Comparison of ENCODE assay signal across 9 cellular contexts in genomic region chr4:681736-682451, GRCh38. TPM values are rescaled to one million over a fixed set of nuclear protein-coding genes. Genes with fewer than 3 reads are reported as not detected.
DNase-seq lines count a peak whose midpoint lies in the region; ATAC-seq and TF ChIP-seq lines count a peak whose summit lies in the region.
"Had no signal": no experiment of that assay in that cellular context is flagged by ENCODE, and none has a peak within 500 bp of the region (broad histone marks: within the 10 kb centered on the region; RNA-seq: fewer than 3 reads in every experiment).

No MANE protein-coding gene starts in this region.

- DNase-seq in BJ (ENCODE audit: low read depth) (no peak), GM20000 (ENCODE audit: low spot score) (peak; percentile 87), T-helper 17 cell (peak in 2 of 3 donors; percentile 56 to 74), left lung (peak in 1 of 2 donors; percentile 88), NCI-H446 treated with DMSO at 0.1 percent for 48 hours (lab: John Stamatoyannopoulos, UW) (no peak), NOMO-1 (lab: John Stamatoyannopoulos, UW; ENCODE audit: unreplicated experiment in 2 of 2) (no peak)

- CTCF ChIA-PET in BJ (lab: Yijun Ruan, JAX), result no interaction called here

- peak overlapping the region; percentile 13; the same call in 1 of the 2 replicates for H3K4me3 ChIP-seq in BJ (ENCODE audit: low read depth, low read length)
- no peak overlapping the region for H3K4me3 ChIP-seq in left lung

- H3K27ac Mint-ChIP-seq in T-helper 17 cell, result no peak overlapping the region

- no peaks in the 10 kb centered on the region for H3K36me3 Mint-ChIP-seq in T-helper 17 cell (ENCODE audit: low read depth)

- peak overlapping the region; percentile 55 for H3K4me3 Mint-ChIP-seq in T-helper 17 cell

- H3K27ac ChIP-seq in left lung, result no peak overlapping the region

- peaks cover 7% of the 10 kb centered on the region for H3K4me1 Mint-ChIP-seq in T-helper 17 cell

- H3K27me3 Mint-ChIP-seq in T-helper 17 cell, result peaks cover 7% of the 10 kb centered on the region

- H3K4me1 ChIP-seq in left lung, result peaks cover 10 to 28% of the 10 kb centered on the region in 2 donors

- TF ChIP-seq CTCF in BJ (IDR thresholded peaks at IDR 0.05; ENCODE audit: insufficient read depth, low read depth, low read length), result no peak
- no peak for TF ChIP-seq CTCF in GM20000 (IDR thresholded peaks at IDR 0.05; ENCODE audit: extremely low read depth, missing control alignments)
- no peak for TF ChIP-seq CTCF in left lung (IDR thresholded peaks at IDR 0.05)

- H3K27me3 ChIP-seq in BJ (ENCODE audit: control insufficient read depth, insufficient read depth, low read length) (no peaks in the 10 kb centered on the region), left lung (no peaks in the 10 kb centered on the region)

- intact Hi-C loops in left lung (cut with DNase I), result no loop called here

- peak; percentile 24 for ATAC-seq in T-helper 17 cell
- ATAC-seq in left lung, result peak; percentile 4
- no peak for ATAC-seq in HG02852 (IDR thresholded peaks at IDR 0.05; ENCODE audit: unreplicated experiment)
- no peak for ATAC-seq in HG03469 (IDR thresholded peaks at IDR 0.05; ENCODE audit: unreplicated experiment)

- no peaks in the 10 kb centered on the region for H3K9me3 ChIP-seq in T-helper 17 cell (ENCODE audit: control insufficient read depth, low read length, poor library complexity, severe bottlenecking)
- no peaks in the 10 kb centered on the region for H3K9me3 ChIP-seq in left lung

- POLR2A ChIA-PET in BJ (lab: Charles Lee), result no interaction called here

- H3K36me3 ChIP-seq in BJ (ENCODE audit: control insufficient read depth, insufficient read depth, low read length) (no peaks in the 10 kb centered on the region), left lung (peaks cover 0 to 5% of the 10 kb centered on the region in 2 donors)

RNA-seq across cellular contexts. Expression of gene SLC49A3, which starts 7.1 kb away (rescaled TPM):
- polyA plus RNA-seq in BJ (2011; rRNA removed), result 1.6 and 2.8 TPM in 2 replicates
- polyA minus RNA-seq in BJ (2011; rRNA and poly(A)+ RNA removed), result 2.0 and 2.3 TPM in 2 replicates
- total RNA-seq in T-helper 17 cell (1 to 10 TPM; 1.1 to 2.7 TPM), left lung (10 to 100 TPM; 23.2 to 27.5 TPM)
- total RNA-seq: myocyte had no signal

RNA-seq across cellular contexts. Expression of gene MYL5, which starts 7.6 kb away (rescaled TPM):
- polyA plus RNA-seq in BJ (2011; rRNA removed), result 21.6 and 24.4 TPM in 2 replicates
- 6.1 and 9.6 TPM in 2 replicates for polyA minus RNA-seq in BJ (2011; rRNA and poly(A)+ RNA removed)
- total RNA-seq in T-helper 17 cell (10 to 100 TPM; 20.3 to 22.9 TPM), left lung (10 to 100 TPM in 1 of 2 donors, 1 to 10 TPM in 1; 7.8 to 11.3 TPM)

RNA-seq across cellular contexts. Expression of gene ATP5ME, which starts 7.8 kb away (rescaled TPM):
- polyA plus RNA-seq in BJ (2011; rRNA removed), result 275 and 330 TPM in 2 replicates
- 38.7 and 68.8 TPM in 2 replicates for polyA minus RNA-seq in BJ (2011; rRNA and poly(A)+ RNA removed)
- total RNA-seq in T-helper 17 cell, result 100 to 1,000 TPM in 1 of 2 donors, 10 to 100 TPM in 1; 98.4 to 120 TPM
- 100 to 1,000 TPM; 171 to 211 TPM for total RNA-seq in left lung

RNA-seq across cellular contexts. Expression of gene PCGF3, which starts 23.7 kb away (rescaled TPM):
- polyA plus RNA-seq in BJ (2011; rRNA removed), result 28.3 and 37.6 TPM in 2 replicates
- polyA minus RNA-seq in BJ (2011; rRNA and poly(A)+ RNA removed), result 47.0 and 63.0 TPM in 2 replicates
- 10 to 100 TPM; 31.3 to 38.0 TPM for total RNA-seq in T-helper 17 cell
- total RNA-seq in left lung, result 10 to 100 TPM; 43.7 to 49.2 TPM

RNA-seq across cellular contexts. Expression of gene PDE6B, which starts 56.5 kb away (rescaled TPM):
- polyA plus RNA-seq in BJ (2011; rRNA removed), result 0.10 and 0.22 TPM in 2 replicates
- polyA minus RNA-seq in BJ (2011; rRNA and poly(A)+ RNA removed), result 0.52 TPM in 1 of 2 replicates, not detected in the other
- total RNA-seq in T-helper 17 cell, result 10 to 100 TPM; 10.2 to 11.5 TPM
- 10 to 100 TPM in 1 of 2 donors, 1 to 10 TPM in 1; 7.6 to 10.9 TPM for total RNA-seq in left lung

Comparison
In these comparisons a context has a peak if more than half of its experiments do, and no peak if none do; other contexts are left out.
1. DNase-seq: peak in GM20000 (single experiment) and T-helper 17 cell (2 of 3); none in BJ (single experiment), NCI-H446 treated with DMSO at 0.1 percent for 48 hours (single experiment) and NOMO-1 (0 of 2).
2. ATAC-seq: peak in T-helper 17 cell (single experiment) and left lung (single experiment); none in HG02852 (single experiment) and HG03469 (single experiment).
3. RNA of gene SLC49A3, which starts 7.1 kb away (total RNA-seq): 23.2 to 27.5 TPM in left lung; 1.1 to 2.7 TPM in T-helper 17 cell; every median in the first group is over 4 times any median in the second.